ENCODE assay signal across 28 cellular contexts in genomic region chr1:24450857-24451397, GRCh38. TPM values are rescaled to one million over a fixed set of nuclear protein-coding genes. Genes with fewer than 3 reads are reported as not detected.
"Had no signal": no experiment of that assay in that cellular context is flagged by ENCODE, and none has a peak within 500 bp of the region (broad histone marks: within the 10 kb centered on the region; RNA-seq: fewer than 3 reads in every experiment).

No MANE protein-coding gene starts in this region.

- H3K36me3 ChIP-seq: SJCRH30 had no signal

- H3K4me1 ChIP-seq: SJCRH30 had no signal

- H3K4me2 ChIP-seq: SK-N-SH had no signal

- H3K9me3 Mint-ChIP-seq: central memory CD8-positive, alpha-beta T cell had no signal

- ATAC-seq: activated CD8-positive, alpha-beta T cell treated with anti-CD3 and anti-CD28 coated beads, Interleukin-2, amount 10 ng/mL, durations not matched to agents 7 days and 5 days; Panc1; Right ventricle myocardium inferior had no signal

- H3K27ac ChIP-seq: SJCRH30, WERI-Rb-1 had no signal

- H3K27ac Mint-ChIP-seq: activated CD8-positive, alpha-beta T cell treated with anti-CD3 and anti-CD28 coated beads, Interleukin-2, amount 10 ng/mL, durations not matched to agents 7 days and 5 days had no signal

- H3K27me3 Mint-ChIP-seq: central memory CD8-positive, alpha-beta T cell had no signal

- H3K9me3 ChIP-seq: SJCRH30, SK-N-SH had no signal

- H3K4me1 Mint-ChIP-seq: brain; central memory CD8-positive, alpha-beta T cell had no signal

- DNase-seq: activated CD4-positive, alpha-beta T cell treated with anti-CD3 and anti-CD28 coated beads for 4 hours; activated CD8-positive, alpha-beta memory T cell treated with anti-CD3 and anti-CD28 coated beads, Interleukin-2, amount 50 U/mL, for 48 hours; activated CD8-positive, alpha-beta T cell treated with anti-CD3 and anti-CD28 coated beads, Interleukin-2, amount 10 ng/mL, durations not matched to agents 7 days and 5 days; activated effector memory CD4-positive, alpha-beta T cell treated with Interleukin-2 at 50 U/mL for 16 hours; activated naive CD4-positive, alpha-beta T cell treated with Interleukin-2 at 50 U/mL for 16 hours; activated T-cell treated with anti-CD3 and anti-CD28 coated beads, Interleukin-2, amount 50 U/mL, for 1 hour; amygdala; IMR-90; KG1; NCI-H1092 treated with DMSO at 0.1 percent for 48 hours; NCI-H1417 treated with DMSO at 0.1 percent for 48 hours; NCI-H1694; NCI-H2029; NCI-H2107; NCI-H2171 treated with DMSO at 0.1 percent for 48 hours; NCI-H226; NCI-H526; NCI-H82; OCI-M1; RPMI8226; SJCRH30; SK-N-SH; T-helper 1 cell; WERI-Rb-1 had no signal

- H3K4me3 Mint-ChIP-seq: activated CD8-positive, alpha-beta T cell treated with anti-CD3 and anti-CD28 coated beads, Interleukin-2, amount 10 ng/mL, durations not matched to agents 7 days and 5 days; brain; central memory CD8-positive, alpha-beta T cell had no signal

- H3K4me3 ChIP-seq: SJCRH30 had no signal

- H3K9ac ChIP-seq: SK-N-SH had no signal

RNA-seq across cellular contexts. Expression of gene NIPAL3, which starts 35.3 kb away (rescaled TPM):
- total RNA-seq: SJCRH30 had no signal

RNA-seq across cellular contexts. Expression of gene STPG1, which starts 37.3 kb away (rescaled TPM):
- total RNA-seq: SJCRH30 had no signal
